In genomic region chr1:166905930-166906329, GRCh38 we compare ENCODE assay signal across 1 cellular context.
TF ChIP-seq lines count a peak whose summit lies in the region.

No MANE protein-coding gene starts in this region.

TF ChIP-seq in SK-N-SH treated with all-trans-retinoic acid at 6 μM for 48 hours, 23 proteins besides CTCF, POLR2A, EP300 and RAD21 (continued from another document):
- TF ChIP-seq POU6F1 (CRISPR knock-in tag; IDR thresholded peaks at IDR 0.05; ENCODE audit: borderline replicate concordance, low read depth) (no peak), TCF4 (CRISPR knock-in tag; IDR thresholded peaks at IDR 0.05; ENCODE audit: borderline replicate concordance) (no peak), ZFP3 (CRISPR knock-in tag; IDR thresholded peaks at IDR 0.05) (no peak), ZFP30 (CRISPR knock-in tag; IDR thresholded peaks at IDR 0.05) (no peak), PPARA (CRISPR knock-in tag; IDR thresholded peaks at IDR 0.05; ENCODE audit: borderline replicate concordance) (no peak)
TF ChIP-seq in SK-N-SH treated with all-trans-retinoic acid at 6 μM for 48 hours: peak in this region for 0.
